Comparison of ENCODE assay signal across 1 cellular context in the genomic region with DNA sequence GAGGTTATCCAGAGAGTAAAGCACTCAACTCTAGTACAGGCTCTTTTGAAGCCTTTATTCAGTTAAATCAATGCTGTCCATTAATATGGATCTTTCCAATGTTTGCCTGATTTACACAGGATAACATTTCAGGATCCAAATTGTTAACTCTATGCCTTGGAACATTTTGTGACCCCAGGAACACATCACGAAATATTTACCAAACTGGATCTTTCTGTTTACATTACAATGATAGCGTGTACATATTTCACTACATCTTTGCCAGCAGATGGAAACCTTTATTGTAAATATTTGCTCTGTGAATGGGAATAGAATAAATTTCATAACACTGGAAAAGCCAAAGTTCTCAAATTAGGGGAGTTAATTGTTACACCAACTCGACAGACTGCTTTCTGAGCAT.
TF ChIP-seq lines count a peak whose summit lies in the region.

No MANE protein-coding gene starts in this region.

TF ChIP-seq in HepG2, 621 proteins besides CTCF, POLR2A, EP300 and RAD21:
- TF ChIP-seq SMARCC2 (IDR thresholded peaks at IDR 0.05) (no peak), U2AF2 (IDR thresholded peaks at IDR 0.05; ENCODE audit: low read depth, low read length) (no peak), ZNF331 (CRISPR knock-in tag; IDR thresholded peaks at IDR 0.05) (no peak), FLYWCH1 (CRISPR knock-in tag; IDR thresholded peaks at IDR 0.05) (no peak), ZNF343 (CRISPR knock-in tag; IDR thresholded peaks at IDR 0.05) (no peak), RAD51 (IDR thresholded peaks at IDR 0.05; ENCODE audit: borderline replicate concordance) (no peak), FOXC1 (CRISPR knock-in tag; IDR thresholded peaks at IDR 0.05; ENCODE audit: borderline replicate concordance) (no peak)
- TF ChIP-seq, protein P1, sequence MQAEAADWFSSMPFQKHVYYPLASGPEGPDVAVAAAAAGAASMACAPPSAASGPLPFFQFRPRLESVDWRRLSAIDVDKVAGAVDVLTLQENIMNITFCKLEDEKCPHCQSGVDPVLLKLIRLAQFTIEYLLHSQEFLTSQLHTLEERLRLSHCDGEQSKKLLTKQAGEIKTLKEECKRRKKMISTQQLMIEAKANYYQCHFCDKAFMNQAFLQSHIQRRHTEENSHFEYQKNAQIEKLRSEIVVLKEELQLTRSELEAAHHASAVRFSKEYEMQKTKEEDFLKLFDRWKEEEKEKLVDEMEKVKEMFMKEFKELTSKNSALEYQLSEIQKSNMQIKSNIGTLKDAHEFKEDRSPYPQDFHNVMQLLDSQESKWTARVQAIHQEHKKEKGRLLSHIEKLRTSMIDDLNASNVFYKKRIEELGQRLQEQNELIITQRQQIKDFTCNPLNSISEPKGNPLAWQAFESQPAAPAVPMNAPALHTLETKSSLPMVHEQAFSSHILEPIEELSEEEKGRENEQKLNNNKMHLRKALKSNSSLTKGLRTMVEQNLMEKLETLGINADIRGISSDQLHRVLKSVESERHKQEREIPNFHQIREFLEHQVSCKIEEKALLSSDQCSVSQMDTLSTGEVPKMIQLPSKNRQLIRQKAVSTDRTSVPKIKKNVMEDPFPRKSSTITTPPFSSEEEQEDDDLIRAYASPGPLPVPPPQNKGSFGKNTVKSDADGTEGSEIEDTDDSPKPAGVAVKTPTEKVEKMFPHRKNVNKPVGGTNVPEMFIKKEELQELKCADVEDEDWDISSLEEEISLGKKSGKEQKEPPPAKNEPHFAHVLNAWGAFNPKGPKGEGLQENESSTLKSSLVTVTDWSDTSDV (CRISPR knock-in tag; IDR thresholded peaks at IDR 0.05) = no peak
- TF ChIP-seq, protein P2, sequence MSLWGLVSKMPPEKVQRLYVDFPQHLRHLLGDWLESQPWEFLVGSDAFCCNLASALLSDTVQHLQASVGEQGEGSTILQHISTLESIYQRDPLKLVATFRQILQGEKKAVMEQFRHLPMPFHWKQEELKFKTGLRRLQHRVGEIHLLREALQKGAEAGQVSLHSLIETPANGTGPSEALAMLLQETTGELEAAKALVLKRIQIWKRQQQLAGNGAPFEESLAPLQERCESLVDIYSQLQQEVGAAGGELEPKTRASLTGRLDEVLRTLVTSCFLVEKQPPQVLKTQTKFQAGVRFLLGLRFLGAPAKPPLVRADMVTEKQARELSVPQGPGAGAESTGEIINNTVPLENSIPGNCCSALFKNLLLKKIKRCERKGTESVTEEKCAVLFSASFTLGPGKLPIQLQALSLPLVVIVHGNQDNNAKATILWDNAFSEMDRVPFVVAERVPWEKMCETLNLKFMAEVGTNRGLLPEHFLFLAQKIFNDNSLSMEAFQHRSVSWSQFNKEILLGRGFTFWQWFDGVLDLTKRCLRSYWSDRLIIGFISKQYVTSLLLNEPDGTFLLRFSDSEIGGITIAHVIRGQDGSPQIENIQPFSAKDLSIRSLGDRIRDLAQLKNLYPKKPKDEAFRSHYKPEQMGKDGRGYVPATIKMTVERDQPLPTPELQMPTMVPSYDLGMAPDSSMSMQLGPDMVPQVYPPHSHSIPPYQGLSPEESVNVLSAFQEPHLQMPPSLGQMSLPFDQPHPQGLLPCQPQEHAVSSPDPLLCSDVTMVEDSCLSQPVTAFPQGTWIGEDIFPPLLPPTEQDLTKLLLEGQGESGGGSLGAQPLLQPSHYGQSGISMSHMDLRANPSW (CRISPR knock-in tag; IDR thresholded peaks at IDR 0.05; ENCODE audit: borderline replicate concordance) = no peak
- TF ChIP-seq, protein P3, sequence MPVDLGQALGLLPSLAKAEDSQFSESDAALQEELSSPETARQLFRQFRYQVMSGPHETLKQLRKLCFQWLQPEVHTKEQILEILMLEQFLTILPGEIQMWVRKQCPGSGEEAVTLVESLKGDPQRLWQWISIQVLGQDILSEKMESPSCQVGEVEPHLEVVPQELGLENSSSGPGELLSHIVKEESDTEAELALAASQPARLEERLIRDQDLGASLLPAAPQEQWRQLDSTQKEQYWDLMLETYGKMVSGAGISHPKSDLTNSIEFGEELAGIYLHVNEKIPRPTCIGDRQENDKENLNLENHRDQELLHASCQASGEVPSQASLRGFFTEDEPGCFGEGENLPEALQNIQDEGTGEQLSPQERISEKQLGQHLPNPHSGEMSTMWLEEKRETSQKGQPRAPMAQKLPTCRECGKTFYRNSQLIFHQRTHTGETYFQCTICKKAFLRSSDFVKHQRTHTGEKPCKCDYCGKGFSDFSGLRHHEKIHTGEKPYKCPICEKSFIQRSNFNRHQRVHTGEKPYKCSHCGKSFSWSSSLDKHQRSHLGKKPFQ (CRISPR knock-in tag; IDR thresholded peaks at IDR 0.05; ENCODE audit: insufficient replicate concordance) = no peak
